Comparison of ENCODE assay signal across 8 cellular contexts in the genomic region with DNA sequence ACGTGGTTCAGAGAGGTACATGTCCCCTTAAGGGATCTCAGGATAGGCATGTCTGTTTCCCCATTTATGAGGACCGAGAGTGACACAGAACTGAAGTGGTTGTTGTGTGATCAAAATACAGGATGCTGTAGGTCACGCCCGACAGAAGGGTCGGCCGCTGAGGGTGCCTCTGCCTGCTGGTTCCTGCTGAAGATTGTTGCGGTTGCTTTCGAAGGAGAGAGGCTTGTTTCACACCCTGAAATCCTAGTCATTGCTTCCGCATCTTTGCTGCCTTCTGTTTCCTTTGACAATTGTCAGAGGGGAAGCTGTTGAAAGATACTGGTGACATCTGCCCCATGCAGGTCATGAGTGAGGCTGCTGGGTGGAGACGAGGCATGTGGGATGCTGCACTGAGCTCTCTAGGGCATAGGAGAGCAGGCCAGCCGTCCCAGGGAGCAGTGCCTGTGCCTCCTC. TPM values are rescaled to one million over a fixed set of nuclear protein-coding genes. Genes with fewer than 3 reads are reported as not detected.
DNase-seq lines count a peak whose midpoint lies in the region; ATAC-seq and TF ChIP-seq lines count a peak whose summit lies in the region.

No MANE protein-coding gene starts in this region.

- peak; percentile 40 for ATAC-seq in GM21367 (IDR thresholded peaks at IDR 0.05; ENCODE audit: unreplicated experiment)
- ATAC-seq in naive B cell (ENCODE audit: low read depth in 2 of 2) = peak; percentile 82 to 86
- ATAC-seq in GM19455 (IDR thresholded peaks at IDR 0.05; ENCODE audit: unreplicated experiment) = no peak

- DNase-seq in NB4 (ENCODE audit: low read depth) = peak; percentile 97
- DNase-seq in activated effector memory CD4-positive, alpha-beta T cell treated with anti-CD3 and anti-CD28 coated beads, Interleukin-2, amount 50 U/mL, for 16 hours = peak; percentile 83
- DNase-seq in naive B cell = peak; percentile 90
- no peak for DNase-seq in HPDE6-E6E7 (ENCODE audit: extremely low spot score)
- no peak for DNase-seq in DMS53 treated with DMSO at 0.1 percent for 48 hours (lab: John Stamatoyannopoulos, UW; ENCODE audit: unreplicated experiment)
- no peak for DNase-seq in NCI-H345 (lab: John Stamatoyannopoulos, UW)

- H3K4me3 ChIP-seq in NB4 (ENCODE audit: low read depth, low read length) = no peak overlapping the region

- no peaks in the 10 kb centered on the region for H3K9me3 Mint-ChIP-seq in naive B cell

- no peaks in the 10 kb centered on the region for H3K27me3 Mint-ChIP-seq in naive B cell

- H3K27ac Mint-ChIP-seq in naive B cell = peak overlapping the region; percentile 65 to 99 (median 97)

- H3K4me3 Mint-ChIP-seq in naive B cell = peak overlapping the region in 7 of 8 donors; percentile 60 to 90 (median 79)

- no peak for TF ChIP-seq POLR2A in NB4 (IDR thresholded peaks at IDR 0.05; ENCODE audit: extremely low read depth, insufficient read length)

- H3K4me1 Mint-ChIP-seq in naive B cell = peaks cover 54 to 67% (median 63%) of the 10 kb centered on the region in 3 donors

- TF ChIP-seq CTCF in NB4 (IDR thresholded peaks at IDR 0.05; ENCODE audit: low read depth, low read length) = no peak

- no peaks in the 10 kb centered on the region for H3K36me3 Mint-ChIP-seq in naive B cell

RNA-seq across cellular contexts. Expression of a gene that starts 3.8 kb away (rescaled TPM):
- 10 to 100 TPM in 5 of 6 donors, 1 to 10 TPM in 1; 9.6 to 29.0 (median 15.6) TPM for polyA plus RNA-seq in naive B cell (ENCODE audit: low read depth in 6 of 6)

RNA-seq across cellular contexts. Expression of a gene that starts 31.5 kb away (rescaled TPM):
- polyA plus RNA-seq in naive B cell (ENCODE audit: low read depth in 6 of 6) = 100 to 1,000 TPM in 3 of 6 donors, 10 to 100 TPM in 3; 66.4 to 122 (median 95.9) TPM

RNA-seq across cellular contexts. Expression of a gene that starts 42.9 kb away (rescaled TPM):
- 10 to 100 TPM; 49.2 to 85.5 (median 56.4) TPM for polyA plus RNA-seq in naive B cell (ENCODE audit: low read depth in 6 of 6)

Comparison
In these comparisons a context has a peak if more than half of its experiments do, and no peak if none do; other contexts are left out.
1. DNase-seq: peak in NB4 (single experiment), activated effector memory CD4-positive, alpha-beta T cell treated with anti-CD3 and anti-CD28 coated beads, Interleukin-2, amount 50 U/mL, for 16 hours (single experiment) and naive B cell (single experiment); none in HPDE6-E6E7 (single experiment), DMS53 treated with DMSO at 0.1 percent for 48 hours (single experiment) and NCI-H345 (single experiment).